Comparison of ENCODE assay signal across 13 cellular contexts in genomic region chrX:49000640-49001039, GRCh38. TPM values are rescaled to one million over a fixed set of nuclear protein-coding genes. Genes with fewer than 3 reads are reported as not detected.
DNase-seq lines count a peak whose midpoint lies in the region; ATAC-seq and TF ChIP-seq lines count a peak whose summit lies in the region.
"Had no signal": no experiment of that assay in that cellular context is flagged by ENCODE, and none has a peak within 500 bp of the region (broad histone marks: within the 10 kb centered on the region; RNA-seq: fewer than 3 reads in every experiment).

No MANE protein-coding gene starts in this region.

- ATAC-seq in activated CD8-positive, alpha-beta T cell treated with anti-CD3 and anti-CD28 coated beads for 36 hours: no peak
- ATAC-seq in stimulated activated naive CD8-positive, alpha-beta T cell treated with anti-CD3 and anti-CD28 coated beads, Interleukin-15, amount 100 ng/mL, for 72 hours: no peak
- ATAC-seq in HG02759 (IDR thresholded peaks at IDR 0.05; ENCODE audit: unreplicated experiment) (no peak), GM18502 (IDR thresholded peaks at IDR 0.05; ENCODE audit: poor library complexity, unreplicated experiment) (no peak)

- POLR2A ChIA-PET in activated CD8-positive, alpha-beta T cell treated with anti-CD3 and anti-CD28 coated beads for 36 hours (lab: Charles Lee): interaction anchor here (0.6 to 0.7 kb wide), 2 partner anchors 45 to 63 kb away, joined by 3 read pairs; no protein-coding TSS in a partner anchor

- no peak overlapping the region for H3K27ac Mint-ChIP-seq in activated naive CD4-positive, alpha-beta T cell treated with anti-CD3 and anti-CD28 coated beads, Interleukin-2, amount 10 ng/mL, durations not matched to agents 7 days and 5 days
- peak overlapping the region; percentile 99 for H3K27ac Mint-ChIP-seq in activated CD8-positive, alpha-beta T cell treated with anti-CD3 and anti-CD28 coated beads for 36 hours
- peak overlapping the region in 1 of 2 donors; percentile 89 for H3K27ac Mint-ChIP-seq in stimulated activated naive CD8-positive, alpha-beta T cell treated with anti-CD3 and anti-CD28 coated beads, Interleukin-15, amount 100 ng/mL, for 72 hours

- intact Hi-C loops in activated CD8-positive, alpha-beta T cell treated with anti-CD3 and anti-CD28 coated beads for 36 hours (cut with micrococcal nuclease): loop anchor here (10.0 kb wide), 1 partner anchor 46 kb away; the partner anchor contains the start of gene OTUD5

- no peaks in the 10 kb centered on the region for H3K27me3 Mint-ChIP-seq in activated naive CD4-positive, alpha-beta T cell treated with anti-CD3 and anti-CD28 coated beads, Interleukin-2, amount 10 ng/mL, durations not matched to agents 7 days and 5 days
- H3K27me3 Mint-ChIP-seq in activated CD8-positive, alpha-beta T cell treated with anti-CD3 and anti-CD28 coated beads for 36 hours: no peaks in the 10 kb centered on the region
- H3K27me3 Mint-ChIP-seq in stimulated activated naive CD8-positive, alpha-beta T cell treated with anti-CD3 and anti-CD28 coated beads, Interleukin-15, amount 100 ng/mL, for 72 hours: no peaks in the 10 kb centered on the region

- H3K9me3 Mint-ChIP-seq in activated naive CD4-positive, alpha-beta T cell treated with anti-CD3 and anti-CD28 coated beads, Interleukin-2, amount 10 ng/mL, durations not matched to agents 7 days and 5 days: no peaks in the 10 kb centered on the region
- no peaks in the 10 kb centered on the region for H3K9me3 Mint-ChIP-seq in activated CD8-positive, alpha-beta T cell treated with anti-CD3 and anti-CD28 coated beads for 36 hours
- H3K9me3 Mint-ChIP-seq in stimulated activated naive CD8-positive, alpha-beta T cell treated with anti-CD3 and anti-CD28 coated beads, Interleukin-15, amount 100 ng/mL, for 72 hours: no peaks in the 10 kb centered on the region

- CTCF ChIA-PET in activated naive CD4-positive, alpha-beta T cell treated with anti-CD3 and anti-CD28 coated beads, Interleukin-2, amount 10 ng/mL, durations not matched to agents 7 days and 5 days (lab: Charles Lee): no interaction called here
- CTCF ChIA-PET in activated CD8-positive, alpha-beta T cell treated with anti-CD3 and anti-CD28 coated beads for 36 hours (lab: Charles Lee): no interaction called here

- H3K36me3 Mint-ChIP-seq in activated naive CD4-positive, alpha-beta T cell treated with anti-CD3 and anti-CD28 coated beads, Interleukin-2, amount 10 ng/mL, durations not matched to agents 7 days and 5 days: peaks cover 40% of the 10 kb centered on the region
- peaks cover 40% of the 10 kb centered on the region for H3K36me3 Mint-ChIP-seq in activated CD8-positive, alpha-beta T cell treated with anti-CD3 and anti-CD28 coated beads for 36 hours (ENCODE audit: low read depth)

- H3K27me3 ChIP-seq in iPS-15b (ENCODE audit: control insufficient read depth, insufficient read depth, low read length): no peaks in the 10 kb centered on the region
- H3K27me3 ChIP-seq: cardiac muscle cell, ovary, transverse colon had no signal

- H3K4me3 Mint-ChIP-seq in activated naive CD4-positive, alpha-beta T cell treated with anti-CD3 and anti-CD28 coated beads, Interleukin-2, amount 10 ng/mL, durations not matched to agents 7 days and 5 days: peak overlapping the region; percentile 98
- peak overlapping the region; percentile 100 for H3K4me3 Mint-ChIP-seq in activated CD8-positive, alpha-beta T cell treated with anti-CD3 and anti-CD28 coated beads for 36 hours
- peak overlapping the region; percentile 97 to 98 for H3K4me3 Mint-ChIP-seq in stimulated activated naive CD8-positive, alpha-beta T cell treated with anti-CD3 and anti-CD28 coated beads, Interleukin-15, amount 100 ng/mL, for 72 hours

- no peaks in the 10 kb centered on the region for H3K9me3 ChIP-seq in iPS-15b (ENCODE audit: control insufficient read depth, insufficient read depth, low read length)
- H3K9me3 ChIP-seq: ovary, transverse colon had no signal

- peaks cover 2% of the 10 kb centered on the region for H3K4me1 ChIP-seq in iPS-15b (ENCODE audit: control insufficient read depth, insufficient read depth, low read length)

- no peak for DNase-seq in activated naive CD4-positive, alpha-beta T cell treated with anti-CD3 and anti-CD28 coated beads, Interleukin-2, amount 10 ng/mL, durations not matched to agents 7 days and 5 days
- DNase-seq in activated naive CD4-positive, alpha-beta T cell (lab: John Stamatoyannopoulos, UW): no peak
- DNase-seq in activated CD8-positive, alpha-beta T cell treated with anti-CD3 and anti-CD28 coated beads for 36 hours: no peak
- no peak for DNase-seq in stimulated activated naive CD8-positive, alpha-beta T cell treated with anti-CD3 and anti-CD28 coated beads, Interleukin-15, amount 100 ng/mL, for 72 hours
- DNase-seq in epidermal melanocyte (ENCODE audit: insufficient read length, low spot score): no peak
- DNase-seq: AML-193, ovary, T-helper 9 cell, transverse colon had no signal

- H3K4me3 ChIP-seq in iPS-15b (ENCODE audit: low read depth, low read length): peak overlapping the region; percentile 97

- peaks cover 34% of the 10 kb centered on the region for H3K4me1 Mint-ChIP-seq in activated naive CD4-positive, alpha-beta T cell treated with anti-CD3 and anti-CD28 coated beads, Interleukin-2, amount 10 ng/mL, durations not matched to agents 7 days and 5 days
- peaks cover 39% of the 10 kb centered on the region for H3K4me1 Mint-ChIP-seq in activated CD8-positive, alpha-beta T cell treated with anti-CD3 and anti-CD28 coated beads for 36 hours (ENCODE audit: low read depth)
- peaks cover 47% of the 10 kb centered on the region for H3K4me1 Mint-ChIP-seq in stimulated activated naive CD8-positive, alpha-beta T cell treated with anti-CD3 and anti-CD28 coated beads, Interleukin-15, amount 100 ng/mL, for 72 hours

- no peak for TF ChIP-seq CTCF in activated CD8-positive, alpha-beta T cell treated with anti-CD3 and anti-CD28 coated beads for 36 hours (IDR thresholded peaks at IDR 0.05)

- H3K9ac ChIP-seq in iPS-15b (ENCODE audit: low read depth, low read length): no peak overlapping the region

- H3K36me3 ChIP-seq in iPS-15b (ENCODE audit: control insufficient read depth, insufficient read depth, low read length): peaks cover 17% of the 10 kb centered on the region
- H3K36me3 ChIP-seq: cardiac muscle cell, ovary, transverse colon had no signal

RNA-seq across cellular contexts. Expression of gene GRIPAP1, which starts 1.4 kb away (rescaled TPM):
- total RNA-seq in activated CD8-positive, alpha-beta T cell treated with anti-CD3 and anti-CD28 coated beads for 36 hours: 10 to 100 TPM; 64.3 to 67.7 TPM

RNA-seq across cellular contexts. Expression of gene KCND1, which starts 29.0 kb away (rescaled TPM):
- total RNA-seq in activated CD8-positive, alpha-beta T cell treated with anti-CD3 and anti-CD28 coated beads for 36 hours: 1 to 10 TPM; 2.5 to 2.6 TPM

RNA-seq across cellular contexts. Expression of gene TFE3, which starts 42.5 kb away (rescaled TPM):
- 10 to 100 TPM; 17.9 to 19.5 TPM for total RNA-seq in activated CD8-positive, alpha-beta T cell treated with anti-CD3 and anti-CD28 coated beads for 36 hours

RNA-seq across cellular contexts. Expression of gene OTUD5, which starts 43.2 kb away (rescaled TPM):
- 10 to 100 TPM; 50.6 to 51.5 TPM for total RNA-seq in activated CD8-positive, alpha-beta T cell treated with anti-CD3 and anti-CD28 coated beads for 36 hours

RNA-seq across cellular contexts. Expression of gene CCDC120, which starts 58.2 kb away (rescaled TPM):
- 1 to 10 TPM; 3.5 to 3.7 TPM for total RNA-seq in activated CD8-positive, alpha-beta T cell treated with anti-CD3 and anti-CD28 coated beads for 36 hours
